ENCODE assay signal across 1 cellular context in genomic region chr13:98068511-98068910, GRCh38.
TF ChIP-seq lines count a peak whose summit lies in the region.

No MANE protein-coding gene starts in this region.

TF ChIP-seq in GM23338, 12 proteins besides CTCF, POLR2A, EP300 and RAD21 (continued from another document):
- TF ChIP-seq ZNF462 (CRISPR knock-in tag; IDR thresholded peaks at IDR 0.05) (no peak), ETS1 (IDR thresholded peaks at IDR 0.05) (no peak), CREB1 (CRISPR knock-in tag; IDR thresholded peaks at IDR 0.05; ENCODE audit: low read depth) (no peak), JUNB (IDR thresholded peaks at IDR 0.05; ENCODE audit: unreplicated experiment) (no peak), POLR2AphosphoS5 (IDR thresholded peaks at IDR 0.05; ENCODE audit: low read depth) (no peak), REST (IDR thresholded peaks at IDR 0.05; ENCODE audit: unreplicated experiment) (no peak), STAT1 (IDR thresholded peaks at IDR 0.05; ENCODE audit: unreplicated experiment) (no peak), EZH2 (IDR thresholded peaks at IDR 0.05; ENCODE audit: low read depth, unreplicated experiment) (no peak), EZH2phosphoT487 (IDR thresholded peaks at IDR 0.05; ENCODE audit: unreplicated experiment) (no peak), NANOG (IDR thresholded peaks at IDR 0.05; ENCODE audit: borderline replicate concordance) (no peak), ZNF331 (CRISPR knock-in tag; IDR thresholded peaks at IDR 0.05; ENCODE audit: low read depth) (no peak)
